8 cellular contexts compared by ENCODE assay signal in the genomic region with DNA sequence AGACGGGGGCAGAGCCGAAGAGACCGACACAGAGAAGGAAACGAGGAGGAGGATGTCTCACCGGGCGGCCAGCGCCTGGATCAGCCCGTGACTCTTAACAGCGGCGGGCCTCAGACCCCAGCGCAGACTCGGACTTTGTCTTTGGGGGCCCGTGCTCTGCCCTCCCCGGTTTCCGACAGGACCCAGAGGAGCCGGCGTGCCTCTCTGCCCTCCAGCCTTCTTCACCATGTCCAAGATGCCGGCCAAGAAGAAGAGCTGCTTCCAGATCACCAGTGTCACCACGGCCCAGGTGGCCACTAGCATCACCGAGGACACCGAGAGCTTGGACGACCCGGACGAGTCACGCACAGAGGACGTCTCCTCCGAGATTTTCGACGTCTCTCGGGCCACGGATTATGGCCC. TPM values are rescaled to one million over a fixed set of nuclear protein-coding genes. Genes with fewer than 3 reads are reported as not detected.
DNase-seq lines count a peak whose midpoint lies in the region; ATAC-seq, FAIRE-seq and TF ChIP-seq lines count a peak whose summit lies in the region.

No MANE protein-coding gene starts in this region.

- POLR2A ChIA-PET in CD4-positive, alpha-beta T cell (lab: Charles Lee) = interaction anchor here (0.6 to 4.9 kb wide), 29 partner anchors 8 to 595 kb away, joined by 3 to 98 read pairs (median 5); partner anchors contain the start of genes EIF2A, ERICH6, PFN2 and SELENOT
- POLR2A ChIA-PET in GM12878 (lab: Charles Lee) (interaction anchor here (0.6 to 4.1 kb wide), 20 partner anchors 8 to 354 kb away, joined by 3 to 36 read pairs (median 5); partner anchors contain the start of genes SELENOT and SIAH2), GM10248 (lab: Yijun Ruan, JAX) (interaction anchor here (0.9 to 2.4 kb wide), 5 partner anchors 8 to 25 kb away, joined by 3 to 8 read pairs (median 6); no protein-coding TSS in a partner anchor)

- H3K79me2 ChIP-seq in GM12878 (ENCODE audit: control insufficient read depth, insufficient read depth, low read length) = peaks cover 55% of the 10 kb centered on the region

- no peaks in the 10 kb centered on the region for H3K36me3 ChIP-seq in GM12878 (ENCODE audit: control insufficient read depth in 2 of 2, insufficient read depth in 2 of 2, low read length in 1 of 2)
- peaks cover 0 to 3% of the 10 kb centered on the region in 2 donors for H3K36me3 ChIP-seq in lung (ENCODE audit: control insufficient read depth in 2 of 2, insufficient read depth in 2 of 2, low read length in 2 of 2)
- H3K36me3 ChIP-seq in upper lobe of right lung = no peaks in the 10 kb centered on the region

- no peaks in the 10 kb centered on the region for H3K27me3 Mint-ChIP-seq in CD4-positive, alpha-beta T cell

- TF ChIP-seq POLR2A in GM12878 (IDR thresholded peaks at IDR 0.05; ENCODE audit: low read depth, low read length) = no peak

- peak overlapping the region; percentile 77 for H2AFZ ChIP-seq in GM12878 (ENCODE audit: control insufficient read depth, low read depth, low read length)

- H3K9me3 Mint-ChIP-seq in CD4-positive, alpha-beta T cell = no peaks in the 10 kb centered on the region

- H3K9me3 ChIP-seq in CD4-positive, alpha-beta T cell (ENCODE audit: control insufficient read depth, low read length) = no peaks in the 10 kb centered on the region
- no peaks in the 10 kb centered on the region for H3K9me3 ChIP-seq in GM12878 (replicated peaks; ENCODE audit: control insufficient read depth, insufficient read depth, low read length)
- H3K9me3 ChIP-seq in lung (ENCODE audit: control insufficient read depth in 2 of 2, insufficient read depth in 1 of 2, low read length in 1 of 2) = no peaks in the 10 kb centered on the region
- H3K9me3 ChIP-seq in upper lobe of right lung = no peaks in the 10 kb centered on the region

- H3K9ac ChIP-seq in GM12878 (ENCODE audit: control insufficient read depth, insufficient read depth, low read length) = peak overlapping the region; percentile 92

- no peak for TF ChIP-seq EP300 in GM12878 (IDR thresholded peaks at IDR 0.05; ENCODE audit: borderline replicate concordance in 1 of 2, control insufficient read depth in 1 of 2, low read depth in 2 of 2, low read length in 2 of 2)

- no peak for FAIRE-seq in GM12878 (lab: Jason Lieb, UNC)

- under 1% methylated on average over 31 of the region's 31 CpGs for WGBS in GM12878 (ENCODE audit: insufficient coverage, insufficient replicate concordance, low lambda C conversion rate, missing lambda C conversion rate)
- WGBS in lung, 2 donors = 0 to 1% methylated on average over 31 of the region's 31 CpGs

- intact Hi-C loops in CD4-positive, alpha-beta T cell (cut with DNase I, micrococcal nuclease) = loop anchor here (1.0 to 10.0 kb wide), 8 partner anchors 24 to 594 kb away; partner anchors contain the start of genes EIF2A (in 2 of the 2), SERP1 (in 2 of the 2), ERICH6 (in 1 of the 2) and PFN2 (in 1 of the 2)
- intact Hi-C loops in GM12878 (cut with micrococcal nuclease; ENCODE audit: unreplicated experiment) (loop anchor here (2.0 to 5.0 kb wide), 3 partner anchors 37 to 138 kb away; partner anchors contain the start of genes EIF2A and SERP1), upper lobe of right lung (cut with DNase I) (no loop called here)

- H3K4me2 ChIP-seq in GM12878 (ENCODE audit: control insufficient read depth, insufficient read depth) = peak overlapping the region; percentile 86

- SMC1A ChIA-PET in GM12878 (lab: Charles Lee; ENCODE audit: uncharacterized antibody, unreplicated experiment) = interaction anchor here (0.7 to 7.0 kb wide), 21 partner anchors 8 to 357 kb away, joined by 3 to 128 read pairs (median 4); partner anchors contain the start of gene SELENOT

- peaks cover 35% of the 10 kb centered on the region for H3K36me3 Mint-ChIP-seq in CD4-positive, alpha-beta T cell (ENCODE audit: low read depth)

- TF ChIP-seq CTCF in CD4-positive, alpha-beta T cell (IDR thresholded peaks at IDR 0.05) = no peak
- TF ChIP-seq CTCF in GM12878 (IDR thresholded peaks at IDR 0.05 in 2 of 3, conservative IDR thresholded peaks at IDR 0.05 in 1 of 3; ENCODE audit: control insufficient read depth in 2 of 3, extremely low read depth in 1 of 3, insufficient read depth in 1 of 3, low read depth in 3 of 3, low read length in 3 of 3) = no peak
- no peak for TF ChIP-seq CTCF in lung (IDR thresholded peaks at IDR 0.05; ENCODE audit: control extremely low read depth, extremely low read depth)
- TF ChIP-seq CTCF in upper lobe of right lung (IDR thresholded peaks at IDR 0.05) = no peak
- TF ChIP-seq CTCF in GM10248 (IDR thresholded peaks at IDR 0.05; ENCODE audit: control extremely low read depth, extremely low read depth, low read depth, missing control alignments) = no peak

- ATAC-seq in CD4-positive, alpha-beta T cell (ENCODE audit: poor library complexity) = no peak
- ATAC-seq in HG03060 (IDR thresholded peaks at IDR 0.05; ENCODE audit: low read depth, unreplicated experiment) (peak; percentile 2), GM12878 (no peak; the same call in 2 of the 3 replicates), lung (ENCODE audit: insufficient read depth, low FRiP score) (no peak), upper lobe of right lung (no peak), HG03442 (IDR thresholded peaks at IDR 0.05; ENCODE audit: unreplicated experiment) (no peak), HG03039 (IDR thresholded peaks at IDR 0.05; ENCODE audit: unreplicated experiment) (no peak)

- TSS peak; percentile 39 for BruUV-seq in GM12878 (replicated peaks; lab: Mats Ljungman, UMichigan)

- RAD21 ChIA-PET in GM12878 (lab: Charles Lee; ENCODE audit: unreplicated experiment) = interaction anchor here (0.7 to 5.0 kb wide), 22 partner anchors 9 to 190 kb away, joined by 3 to 52 read pairs (median 4); no protein-coding TSS in a partner anchor

- peak overlapping the region; percentile 100 for H3K4me3 Mint-ChIP-seq in CD4-positive, alpha-beta T cell

- no peak for TF ChIP-seq RAD21 in GM12878 (IDR thresholded peaks at IDR 0.05; ENCODE audit: insufficient read depth, low read depth, low read length)

- DNase-seq in CD4-positive, alpha-beta T cell = no peak
- DNase-seq in GM12878 (ENCODE audit: low read depth, low spot score) (no peak), lung (ENCODE audit: low spot score) (no peak), upper lobe of right lung (no peak), GM10248 (ENCODE audit: extremely low spot score) (no peak)

- in situ Hi-C loops in GM12878 (cut with MboI) = no loop called here

- peak overlapping the region; percentile 94 for H3K27ac Mint-ChIP-seq in CD4-positive, alpha-beta T cell

- peaks cover 46% of the 10 kb centered on the region for H3K4me1 Mint-ChIP-seq in CD4-positive, alpha-beta T cell (ENCODE audit: low read depth)

- H3K4me1 ChIP-seq in GM12878 (ENCODE audit: control insufficient read depth, insufficient read depth, low read length) = no peaks in the 10 kb centered on the region
- H3K4me1 ChIP-seq in lung (ENCODE audit: control insufficient read depth in 2 of 2, insufficient read depth in 2 of 2, low read length in 2 of 2) = peaks cover 0 to 4% of the 10 kb centered on the region in 2 donors
- peaks cover 5% of the 10 kb centered on the region for H3K4me1 ChIP-seq in upper lobe of right lung

- CTCF ChIA-PET in CD4-positive, alpha-beta T cell (lab: Charles Lee) = interaction anchor here (0.7 to 2.1 kb wide), 14 partner anchors 12 to 601 kb away, joined by 3 to 8 read pairs (median 4); no protein-coding TSS in a partner anchor
- CTCF ChIA-PET in GM12878 (lab: Yijun Ruan, JAX) (interaction anchor here (1.0 to 5.4 kb wide), 20 partner anchors 10 to 168 kb away, joined by 3 to 35 read pairs (median 6); no protein-coding TSS in a partner anchor), GM10248 (lab: Yijun Ruan, JAX) (interaction anchor here (1.0 to 6.0 kb wide), 23 partner anchors 10 to 190 kb away, joined by 3 to 39 read pairs (median 4); no protein-coding TSS in a partner anchor)

- H3K27ac ChIP-seq in CD4-positive, alpha-beta T cell (ENCODE audit: low read depth, low read length) = peak overlapping the region; percentile 98
- H3K27ac ChIP-seq in GM12878 (ENCODE audit: control insufficient read depth, insufficient read depth) (peak overlapping the region; percentile 78), lung (ENCODE audit: low read depth in 1 of 2, low read length in 1 of 2) (peak overlapping the region; percentile 99), upper lobe of right lung (peak overlapping the region; percentile 99)

- H4K20me1 ChIP-seq in GM12878 (ENCODE audit: control insufficient read depth, insufficient read depth) = no peaks in the 10 kb centered on the region; the same call in 1 of the 2 replicates

- H3K4me3 ChIP-seq in GM12878 (peak overlapping the region; percentile 96), lung (peak overlapping the region; percentile 93), upper lobe of right lung (peak overlapping the region; percentile 88)

- no peaks in the 10 kb centered on the region for H3K27me3 ChIP-seq in CD4-positive, alpha-beta T cell (ENCODE audit: control insufficient read depth, insufficient read depth, low read length)
- H3K27me3 ChIP-seq in GM12878 (replicated peaks in 1 of 2; ENCODE audit: control insufficient read depth in 2 of 2, insufficient read depth in 2 of 2, low read length in 1 of 2) = no peaks in the 10 kb centered on the region
- H3K27me3 ChIP-seq in lung (ENCODE audit: control insufficient read depth, insufficient read depth) = no peaks in the 10 kb centered on the region
- no peaks in the 10 kb centered on the region for H3K27me3 ChIP-seq in upper lobe of right lung

TF ChIP-seq in GM12878, 131 proteins besides CTCF, POLR2A, EP300 and RAD21 (continues in another document):
- TF ChIP-seq CEBPB (IDR thresholded peaks at IDR 0.05; ENCODE audit: borderline replicate concordance in 1 of 2, low read depth in 2 of 2, low read length in 2 of 2) (no peak), LARP7 (IDR thresholded peaks at IDR 0.05) (peak; percentile 44)

RNA-seq across cellular contexts. Expression of gene TSC22D2, which starts 1.0 kb away (rescaled TPM):
- total RNA-seq in CD4-positive, alpha-beta T cell = 10 to 100 TPM; 47.3 to 49.3 TPM
- 34.3 and 34.9 TPM in 2 replicates for total RNA-seq in GM12878 (2013; cell fraction: nucleolus; rRNA removed)
- total RNA-seq in GM12878 (2014; rRNA removed) (7.0 and 7.4 TPM in 2 replicates), GM12878 (2014; rRNA removed; fragmentation: Illumina TruSeq; extraction: Trizol) (11.0 and 11.2 TPM in 2 replicates), GM12878 (2021) (16.1 and 17.1 TPM in 2 replicates), lung (10 to 100 TPM; 25.7 to 57.7 TPM), upper lobe of right lung (29.2 TPM)
- polyA plus RNA-seq in GM12878 (2011; ENCODE audit: low read depth) = 9.2 TPM
- polyA plus RNA-seq in GM12878 (2011; rRNA removed) (11.8 and 16.7 TPM in 2 replicates), GM12878 (2014; fragmentation: Illumina TruSeq; extraction: Trizol) (13.9 and 18.7 TPM in 2 replicates), GM12878 (2014; fragmentation: Nextera tagmentation; extraction: Ambion mirVana) (10 to 100 TPM; 10.5 to 19.4 TPM), GM12878 (2014; rRNA removed) (5.6 and 8.2 TPM in 2 replicates), GM12878 (2016; fragmentation: Nextera tagmentation; extraction: Ambion mirVana) (1 to 10 TPM; 8.1 to 9.5 TPM), lung (10 to 100 TPM in 1 of 2 donors, 1 to 10 TPM in 1; 8.8 to 11.7 TPM)
- 4.1 and 4.8 TPM in 2 replicates for polyA plus RNA-seq in GM12878 (2011; cell fraction: cytosol; rRNA removed)
- 16.7 and 21.0 TPM in 2 replicates for polyA plus RNA-seq in GM12878 (2011; cell fraction: nucleus; rRNA removed)
- 9.0 and 9.3 TPM in 2 replicates for polyA plus RNA-seq in GM12878 (2012)
- 24.2 and 29.4 TPM in 2 replicates for polyA minus RNA-seq in GM12878 (2011; rRNA and poly(A)+ RNA removed)
- polyA minus RNA-seq in GM12878 (2011; cell fraction: cytosol; rRNA and poly(A)+ RNA removed) = 11.4 and 12.9 TPM in 2 replicates
- 37.1 and 70.3 TPM in 2 replicates for polyA minus RNA-seq in GM12878 (2011; cell fraction: nucleus; rRNA and poly(A)+ RNA removed)
